9 cellular contexts compared by ENCODE assay signal in the genomic region with DNA sequence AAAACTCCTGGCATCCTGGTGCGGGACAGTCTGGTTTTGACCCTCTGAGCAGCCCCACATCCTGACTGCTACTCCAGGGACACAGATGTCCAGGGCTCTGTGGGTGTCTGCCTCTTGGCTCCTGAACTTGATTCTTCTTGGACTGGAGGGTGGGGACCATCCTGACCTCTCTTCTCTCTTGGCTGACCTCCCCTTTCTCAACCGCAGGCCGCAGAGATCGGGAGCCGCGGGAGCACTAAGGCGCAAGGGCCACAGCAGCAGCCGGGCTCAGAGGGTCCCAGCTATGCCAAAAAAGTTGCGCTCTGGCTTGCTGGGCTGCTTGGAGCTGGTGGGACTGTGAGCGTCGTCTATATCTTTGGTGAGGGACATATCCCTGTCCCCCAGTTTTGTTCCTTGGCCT. TPM values are rescaled to one million over a fixed set of nuclear protein-coding genes. Genes with fewer than 3 reads are reported as not detected.
A peak's percentile ranks its signal among the peaks of the same experiment; 100 is the strongest.
DNase-seq lines count a peak whose midpoint lies in the region; ATAC-seq, FAIRE-seq and TF ChIP-seq lines count a peak whose summit lies in the region.
"Had no signal": no experiment of that assay in that cellular context is flagged by ENCODE, and none has a peak within 500 bp of the region (broad histone marks: within the 10 kb centered on the region; RNA-seq: fewer than 3 reads in every experiment).

No MANE protein-coding gene starts in this region.

- ATAC-seq in GM18498 (IDR thresholded peaks at IDR 0.05; ENCODE audit: unreplicated experiment) (no peak), HG02884 (IDR thresholded peaks at IDR 0.05; ENCODE audit: unreplicated experiment) (no peak)

- TF ChIP-seq POLR2A in GM12891 (IDR thresholded peaks at IDR 0.05; ENCODE audit: low read depth, low read length) = no peak

- FAIRE-seq in bronchial epithelial cell (lab: Jason Lieb, UNC) = no peak
- no peak for FAIRE-seq in GM12891 (lab: Jason Lieb, UNC)

- H3K36me3 ChIP-seq in HUES6 (ENCODE audit: control insufficient read depth, insufficient read depth, low read length) (peaks cover 46% of the 10 kb centered on the region), bronchial epithelial cell (ENCODE audit: control insufficient read depth, insufficient read depth, low read length) (peaks cover 18% of the 10 kb centered on the region), mucosa of rectum (ENCODE audit: control insufficient read depth in 2 of 2, insufficient read depth in 2 of 2, low read length in 2 of 2) (peaks cover 3 to 14% of the 10 kb centered on the region in 2 donors)

- no peaks in the 10 kb centered on the region for H3K9me3 ChIP-seq in HUES6 (ENCODE audit: control insufficient read depth, insufficient read depth, low read depth, low read length)
- no peaks in the 10 kb centered on the region for H3K9me3 ChIP-seq in mucosa of rectum (ENCODE audit: control insufficient read depth in 2 of 2, low read length in 2 of 2)

- H3K4me1 ChIP-seq in HUES6 (ENCODE audit: control insufficient read depth, insufficient read depth, low read length) (peaks cover 16% of the 10 kb centered on the region), mucosa of rectum (ENCODE audit: control insufficient read depth in 2 of 2, insufficient read depth in 2 of 2, low read length in 2 of 2) (peaks cover 13 to 14% of the 10 kb centered on the region in 2 donors)

- DNase-seq in bronchial epithelial cell (ENCODE audit: low read depth) (no peak), HPDE6-E6E7 (ENCODE audit: extremely low spot score) (no peak), GM12891 (ENCODE audit: insufficient read length, low spot score) (no peak)
- DNase-seq: stimulated activated CD4-positive, alpha-beta T cell treated with anti-CD3 and anti-CD28 coated beads, Interleukin-2, amount 100 ng/mL, for 48 hours had no signal

- H3K9ac ChIP-seq in HUES6 (ENCODE audit: low read length) = peak overlapping the region; percentile 98
- peak overlapping the region; percentile 87 to 95 for H3K9ac ChIP-seq in mucosa of rectum (ENCODE audit: low read depth in 1 of 2, low read length in 2 of 2)

- no peak for TF ChIP-seq CTCF in 22Rv1 (IDR thresholded peaks at IDR 0.05)
- TF ChIP-seq CTCF in bronchial epithelial cell (IDR thresholded peaks at IDR 0.05; ENCODE audit: insufficient read depth, low read length, severe bottlenecking) = no peak

- no peaks in the 10 kb centered on the region for H3K27me3 ChIP-seq in HUES6 (ENCODE audit: control insufficient read depth, insufficient read depth, low read length)
- no peaks in the 10 kb centered on the region for H3K27me3 ChIP-seq in bronchial epithelial cell (ENCODE audit: control insufficient read depth, insufficient read depth, low read length)
- H3K27me3 ChIP-seq in mucosa of rectum (ENCODE audit: control insufficient read depth in 2 of 2, insufficient read depth in 2 of 2, low read length in 2 of 2) = no peaks in the 10 kb centered on the region

- H3K4me3 ChIP-seq in HUES6 (ENCODE audit: low read depth, low read length) (peak overlapping the region; percentile 95), bronchial epithelial cell (ENCODE audit: low read depth, low read length) (peak overlapping the region; percentile 69), mucosa of rectum (ENCODE audit: low read length in 2 of 2) (peak overlapping the region; percentile 96 to 98)

- H3K27ac ChIP-seq in 22Rv1 = peak overlapping the region; percentile 73
- H3K27ac ChIP-seq in HUES6 (ENCODE audit: low read depth, low read length) = peak overlapping the region; percentile 97; the same call in 1 of the 2 replicates
- no peak overlapping the region for H3K27ac ChIP-seq in mucosa of rectum (ENCODE audit: low read depth in 2 of 2, low read length in 2 of 2)

TF ChIP-seq in GM12891, 5 proteins besides CTCF, POLR2A, EP300 and RAD21:
- TF ChIP-seq TAF1 (IDR thresholded peaks at IDR 0.05; ENCODE audit: low read depth, low read length) (no peak), SPI1 (IDR thresholded peaks at IDR 0.05; ENCODE audit: low read depth, low read length) (no peak), PAX5 (IDR thresholded peaks at IDR 0.05; ENCODE audit: insufficient read depth, low read length, severe bottlenecking) (no peak), POU2F2 (IDR thresholded peaks at IDR 0.05; ENCODE audit: low read depth, low read length) (no peak), POLR2AphosphoS5 (IDR thresholded peaks at IDR 0.05; ENCODE audit: low read depth, low read length) (no peak)

RNA-seq across cellular contexts. Expression of gene TIMM50, which starts 1.0 kb away (rescaled TPM):
- 84.2 and 99.5 TPM in 2 replicates for total RNA-seq in bronchial epithelial cell
- polyA plus RNA-seq in GM12891 (2012; ENCODE audit: low read depth, missing spikeins) = 67.0 TPM

RNA-seq across cellular contexts. Expression of gene DLL3, which starts 17.1 kb away (rescaled TPM):
- total RNA-seq in bronchial epithelial cell = 0.26 TPM in 1 of 2 replicates, not detected in the other
- 0.37 TPM for polyA plus RNA-seq in GM12891 (2012; ENCODE audit: low read depth, missing spikeins)

RNA-seq across cellular contexts. Expression of gene SELENOV, which starts 33.3 kb away (rescaled TPM):
- not detected in 2 replicates for total RNA-seq in bronchial epithelial cell
- polyA plus RNA-seq in GM12891 (2012; ENCODE audit: low read depth, missing spikeins) = not detected

RNA-seq across cellular contexts. Expression of gene SUPT5H, which starts 36.3 kb away (rescaled TPM):
- 41.9 and 48.1 TPM in 2 replicates for total RNA-seq in bronchial epithelial cell
- polyA plus RNA-seq in GM12891 (2012; ENCODE audit: low read depth, missing spikeins) = 123 TPM

RNA-seq across cellular contexts. Expression of gene RPS16, which starts 45.9 kb away (rescaled TPM):
- 75.3 and 94.3 TPM in 2 replicates for total RNA-seq in bronchial epithelial cell
- polyA plus RNA-seq in GM12891 (2012; ENCODE audit: low read depth, missing spikeins) = 5,893 TPM

Comparison
In these comparisons a context has a peak if more than half of its experiments do, and no peak if none do; other contexts are left out.
1. H3K27ac ChIP-seq: peak in 22Rv1 (single experiment) and HUES6 (single experiment); none in mucosa of rectum (0 of 2).
2. Peak in every context shown above with its lines, with median percentiles within 50 percentile points of each other: H3K4me3 ChIP-seq.